ENCODE assay signal across 1 cellular context in genomic region chr7:151019130-151019447, GRCh38.
TF ChIP-seq lines count a peak whose summit lies in the region.

No MANE protein-coding gene starts in this region.

TF ChIP-seq in GM23338, 12 proteins besides CTCF, POLR2A, EP300 and RAD21:
- TF ChIP-seq JUNB (IDR thresholded peaks at IDR 0.05; ENCODE audit: unreplicated experiment) = no peak
- no peak for TF ChIP-seq REST (IDR thresholded peaks at IDR 0.05; ENCODE audit: unreplicated experiment)
- TF ChIP-seq ETS1 (IDR thresholded peaks at IDR 0.05) = no peak
- TF ChIP-seq ZNF331 (CRISPR knock-in tag; IDR thresholded peaks at IDR 0.05; ENCODE audit: low read depth) = no peak
- no peak for TF ChIP-seq NANOG (IDR thresholded peaks at IDR 0.05; ENCODE audit: borderline replicate concordance)
- no peak for TF ChIP-seq ZNF114 (CRISPR knock-in tag; IDR thresholded peaks at IDR 0.05)
- no peak for TF ChIP-seq CREB1 (CRISPR knock-in tag; IDR thresholded peaks at IDR 0.05; ENCODE audit: low read depth)
- TF ChIP-seq STAT1 (IDR thresholded peaks at IDR 0.05; ENCODE audit: unreplicated experiment) = no peak
- no peak for TF ChIP-seq EZH2phosphoT487 (IDR thresholded peaks at IDR 0.05; ENCODE audit: unreplicated experiment)
- no peak for TF ChIP-seq POLR2AphosphoS5 (IDR thresholded peaks at IDR 0.05; ENCODE audit: low read depth)
- no peak for TF ChIP-seq ZNF462 (CRISPR knock-in tag; IDR thresholded peaks at IDR 0.05)
- no peak for TF ChIP-seq EZH2 (IDR thresholded peaks at IDR 0.05; ENCODE audit: low read depth, unreplicated experiment)
